ENCODE assay signal across 11 cellular contexts in the genomic region with DNA sequence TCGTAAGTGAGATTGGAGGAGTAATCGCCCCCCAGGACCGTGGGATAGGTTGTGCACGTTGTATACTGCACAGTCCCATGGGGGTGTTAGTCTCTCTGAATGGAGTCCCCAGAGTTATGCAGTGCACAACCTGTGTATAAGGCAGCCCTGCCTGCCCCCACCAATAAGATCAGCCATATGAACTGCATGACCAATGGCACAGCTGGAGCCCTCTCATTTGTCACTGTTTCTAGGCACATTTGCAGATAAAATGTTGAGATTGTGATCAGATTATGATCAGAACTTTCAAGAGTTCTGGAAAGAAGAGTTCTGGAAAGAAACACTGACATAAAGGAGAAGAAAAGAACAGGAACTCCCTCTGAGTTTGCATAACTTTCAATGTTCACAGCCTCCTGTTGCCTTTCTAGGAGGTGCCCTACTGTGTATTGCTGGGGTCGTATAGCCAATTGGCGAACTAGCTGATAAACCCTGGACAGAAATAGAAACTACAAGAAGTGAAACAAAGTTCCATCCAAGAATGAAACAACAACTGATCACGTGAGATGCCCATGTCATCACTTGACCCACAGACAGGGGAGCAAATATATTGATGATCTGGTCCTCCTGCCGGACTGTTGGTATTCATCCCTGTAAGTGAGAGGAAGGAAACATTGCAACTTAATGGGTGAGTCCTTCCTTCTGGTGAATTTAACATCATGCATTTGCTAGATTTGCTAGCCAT. TPM values are rescaled to one million over a fixed set of nuclear protein-coding genes. Genes with fewer than 3 reads are reported as not detected.
DNase-seq lines count a peak whose midpoint lies in the region; ATAC-seq lines count a peak whose summit lies in the region.
"Had no signal": no experiment of that assay in that cellular context is flagged by ENCODE, and none has a peak within 500 bp of the region (broad histone marks: within the 10 kb centered on the region; RNA-seq: fewer than 3 reads in every experiment).

No MANE protein-coding gene starts in this region.

- H3K4me2 ChIP-seq in mesenchymal stem cell (ENCODE audit: low read length, poor library complexity, severe bottlenecking) (no peak overlapping the region), trophoblast cell (ENCODE audit: low read length) (no peak overlapping the region)

- no peak overlapping the region for H3K14ac ChIP-seq in mesenchymal stem cell (ENCODE audit: low read length in 2 of 2)
- no peak overlapping the region for H3K14ac ChIP-seq in trophoblast cell (ENCODE audit: low read length)

- H3K27me3 ChIP-seq in mesenchymal stem cell (ENCODE audit: control insufficient read depth in 1 of 2, insufficient read depth in 1 of 2, low read length in 2 of 2) (no peaks in the 10 kb centered on the region), trophoblast cell (ENCODE audit: insufficient read depth, low read length) (no peaks in the 10 kb centered on the region)

- no peak overlapping the region for H4K8ac ChIP-seq in mesenchymal stem cell (ENCODE audit: low read length)
- H4K8ac ChIP-seq in trophoblast cell (ENCODE audit: low read depth, low read length): no peak overlapping the region

- H2BK120ac ChIP-seq in mesenchymal stem cell (ENCODE audit: low read depth, low read length): no peak overlapping the region
- no peak overlapping the region for H2BK120ac ChIP-seq in trophoblast cell (ENCODE audit: insufficient read depth, low read length, poor library complexity)

- H3K18ac ChIP-seq in mesenchymal stem cell (ENCODE audit: low read depth in 1 of 2, low read length in 2 of 2): no peak overlapping the region
- H3K18ac ChIP-seq in trophoblast cell (ENCODE audit: low read length): no peak overlapping the region

- H3K4me1 ChIP-seq in mesenchymal stem cell (ENCODE audit: control insufficient read depth, insufficient read depth, low read depth, low read length) (no peaks in the 10 kb centered on the region), trophoblast cell (ENCODE audit: control insufficient read depth in 1 of 2, insufficient read depth in 2 of 2, low read length in 2 of 2) (peaks cover 0 to under 1% of the 10 kb centered on the region in 2 experiments)

- H2BK15ac ChIP-seq in mesenchymal stem cell (ENCODE audit: low read depth, poor library complexity, severe bottlenecking): no peak overlapping the region

- ATAC-seq in GM18873 (IDR thresholded peaks at IDR 0.05; ENCODE audit: low FRiP score, unreplicated experiment) (peak; percentile 93), GM21825 (IDR thresholded peaks at IDR 0.05; ENCODE audit: unreplicated experiment) (peak; percentile 90), HG03558 (IDR thresholded peaks at IDR 0.05; ENCODE audit: extremely low read depth, unreplicated experiment) (peak; percentile 80)

- no peak overlapping the region for H3K27ac ChIP-seq in mesenchymal stem cell (ENCODE audit: low read length, poor library complexity, severe bottlenecking)
- no peak overlapping the region for H3K27ac ChIP-seq in trophoblast cell (ENCODE audit: low read depth, low read length)

- no peaks in the 10 kb centered on the region for H3K79me2 ChIP-seq in trophoblast cell (ENCODE audit: control insufficient read depth, insufficient read depth, low read length, poor library complexity)

- H3K79me1 ChIP-seq in mesenchymal stem cell (replicated peaks; ENCODE audit: low read length, poor library complexity, severe bottlenecking): no peaks in the 10 kb centered on the region
- no peaks in the 10 kb centered on the region for H3K79me1 ChIP-seq in trophoblast cell (ENCODE audit: low read length)

- H2BK5ac ChIP-seq in mesenchymal stem cell (ENCODE audit: low read depth, low read length, poor library complexity, severe bottlenecking) (no peak overlapping the region), trophoblast cell (ENCODE audit: low read depth, low read length, poor library complexity) (no peak overlapping the region)

- H4K12ac ChIP-seq in trophoblast cell (ENCODE audit: low read depth, low read length): no peak overlapping the region

- H3K23ac ChIP-seq in mesenchymal stem cell (ENCODE audit: low read length in 2 of 2): no peak overlapping the region
- no peak overlapping the region for H3K23ac ChIP-seq in trophoblast cell (ENCODE audit: low read length)

- H3K9ac ChIP-seq in mesenchymal stem cell (ENCODE audit: low read length): no peak overlapping the region
- H3K9ac ChIP-seq in trophoblast cell (ENCODE audit: low read length): no peak overlapping the region

- no peak for DNase-seq in mesenchymal stem cell
- DNase-seq in trophoblast cell: no peak
- DNase-seq in D341Med (ENCODE audit: low spot score): no peak
- no peak for DNase-seq in effector CD4-positive, alpha-beta T cell
- DNase-seq in kidney tubule cell (ENCODE audit: low spot score): no peak
- DNase-seq: activated CD8-positive, alpha-beta memory T cell treated with anti-CD3 and anti-CD28 coated beads, Interleukin-2, amount 50 U/mL, for 4 hours; endodermal cell; NCI-H526 had no signal

- 89% methylated on average over 8 of the region's 8 CpGs for WGBS in mesenchymal stem cell
- WGBS in trophoblast cell (ENCODE audit: extremely low coverage, insufficient coverage, insufficient read length): no CpG with 5 or more reads among the region's 8 CpGs

- H3K4ac ChIP-seq in mesenchymal stem cell (ENCODE audit: low read depth in 1 of 2, low read length in 2 of 2): no peak overlapping the region
- H3K4ac ChIP-seq in trophoblast cell (ENCODE audit: low read depth, low read length): no peak overlapping the region

- no peaks in the 10 kb centered on the region for H3K9me3 ChIP-seq in mesenchymal stem cell (ENCODE audit: control insufficient read depth, low read length)
- no peaks in the 10 kb centered on the region for H3K9me3 ChIP-seq in trophoblast cell (ENCODE audit: insufficient read depth, low read depth, low read length)

- H2AK5ac ChIP-seq in mesenchymal stem cell (ENCODE audit: low read length, severe bottlenecking): no peak overlapping the region
- no peak overlapping the region for H2AK5ac ChIP-seq in trophoblast cell (ENCODE audit: low read length)

- H2AFZ ChIP-seq in mesenchymal stem cell (ENCODE audit: low read depth, low read length): no peak overlapping the region
- no peak overlapping the region for H2AFZ ChIP-seq in trophoblast cell (ENCODE audit: insufficient read depth, low read length, poor library complexity)

- peaks cover 0 to 15% of the 10 kb centered on the region in 2 experiments for H3K36me3 ChIP-seq in mesenchymal stem cell (ENCODE audit: control insufficient read depth in 1 of 2, insufficient read depth in 2 of 2, low read depth in 1 of 2, low read length in 2 of 2)
- no peaks in the 10 kb centered on the region for H3K36me3 ChIP-seq in trophoblast cell (ENCODE audit: control insufficient read depth in 1 of 2, insufficient read depth in 2 of 2, low read length in 2 of 2)

- peak overlapping the region; percentile 18 for H4K91ac ChIP-seq in mesenchymal stem cell (ENCODE audit: low read length)
- no peak overlapping the region for H4K91ac ChIP-seq in trophoblast cell (ENCODE audit: low read depth, low read length)

- H2BK12ac ChIP-seq in mesenchymal stem cell (ENCODE audit: low read length in 2 of 2) (no peak overlapping the region), trophoblast cell (ENCODE audit: low read length) (no peak overlapping the region)

- H3K4me3 ChIP-seq in mesenchymal stem cell (ENCODE audit: insufficient read depth in 1 of 2, low read depth in 1 of 2, low read length in 2 of 2) (no peak overlapping the region), trophoblast cell (ENCODE audit: low read depth, low read length) (no peak overlapping the region)

RNA-seq across cellular contexts. Expression of a gene that starts 49.6 kb away (rescaled TPM):
- polyA plus RNA-seq in mesenchymal stem cell (2013, experiment 1 of 2): 442 TPM
- polyA plus RNA-seq in mesenchymal stem cell (2013, experiment 2 of 2): 440 TPM
- polyA plus RNA-seq in trophoblast cell (2013): 213 and 220 TPM in 2 replicates
